Comparison of ENCODE assay signal across 8 cellular contexts in genomic region chr13:41054212-41054877, GRCh38. TPM values are rescaled to one million over a fixed set of nuclear protein-coding genes. Genes with fewer than 3 reads are reported as not detected.
A peak's percentile ranks its signal among the peaks of the same experiment; 100 is the strongest.
DNase-seq lines count a peak whose midpoint lies in the region; ATAC-seq, FAIRE-seq and TF ChIP-seq lines count a peak whose summit lies in the region.

No MANE protein-coding gene starts in this region.

- H3K4me3 Mint-ChIP-seq in activated CD4-positive, alpha-beta memory T cell treated with anti-CD3 and anti-CD28 coated beads, Interleukin-2, amount 10 ng/mL, durations not matched to agents 7 days and 5 days, result no peak overlapping the region
- no peak overlapping the region for H3K4me3 Mint-ChIP-seq in activated CD4-positive, alpha-beta memory T cell treated with anti-CD3 and anti-CD28 coated beads for 36 hours

- H3K9me3 Mint-ChIP-seq in activated CD4-positive, alpha-beta memory T cell treated with anti-CD3 and anti-CD28 coated beads, Interleukin-2, amount 10 ng/mL, durations not matched to agents 7 days and 5 days, result no peaks in the 10 kb centered on the region
- H3K9me3 Mint-ChIP-seq in activated CD4-positive, alpha-beta memory T cell treated with anti-CD3 and anti-CD28 coated beads for 36 hours, result no peaks in the 10 kb centered on the region

- no peak for FAIRE-seq in HTR-8/SVneo (lab: Jason Lieb, UNC)

- no peak overlapping the region for H3K27ac Mint-ChIP-seq in activated CD4-positive, alpha-beta memory T cell treated with anti-CD3 and anti-CD28 coated beads, Interleukin-2, amount 10 ng/mL, durations not matched to agents 7 days and 5 days
- no peak overlapping the region for H3K27ac Mint-ChIP-seq in activated CD4-positive, alpha-beta memory T cell treated with anti-CD3 and anti-CD28 coated beads for 36 hours

- H3K4me1 ChIP-seq in mucosa of descending colon (ENCODE audit: low read depth) (peaks cover 61% of the 10 kb centered on the region), vagina (peaks cover 81% of the 10 kb centered on the region)

- no peaks in the 10 kb centered on the region for H3K27me3 ChIP-seq in vagina

- H3K4me3 ChIP-seq in mucosa of descending colon (no peak overlapping the region), vagina (peak overlapping the region in 1 of 2 donors; percentile 2)

- H3K36me3 ChIP-seq in mucosa of descending colon (ENCODE audit: low read depth), result no peaks in the 10 kb centered on the region
- no peaks in the 10 kb centered on the region for H3K36me3 ChIP-seq in vagina

- intact Hi-C loops in activated CD4-positive, alpha-beta memory T cell treated with anti-CD3 and anti-CD28 coated beads for 36 hours (cut with micrococcal nuclease), result loop anchor here (1.0 kb wide), 2 partner anchors 140 to 168 kb away; partner anchors contain the start of gene KBTBD7
- intact Hi-C loops in mucosa of descending colon (cut with DNase I, micrococcal nuclease) (loop anchor here (10.0 kb wide), 1 partner anchor 130 kb away; no protein-coding TSS in a partner anchor), vagina (cut with DNase I) (loop anchor here (10.0 kb wide), 1 partner anchor 130 kb away; no protein-coding TSS in a partner anchor)

- ATAC-seq in mucosa of descending colon, result peak; percentile 86
- no peak for ATAC-seq in GM18909 (IDR thresholded peaks at IDR 0.05; ENCODE audit: poor library complexity, unreplicated experiment)

- peaks cover 6% of the 10 kb centered on the region for H3K36me3 Mint-ChIP-seq in activated CD4-positive, alpha-beta memory T cell treated with anti-CD3 and anti-CD28 coated beads, Interleukin-2, amount 10 ng/mL, durations not matched to agents 7 days and 5 days (ENCODE audit: low read depth)
- H3K36me3 Mint-ChIP-seq in activated CD4-positive, alpha-beta memory T cell treated with anti-CD3 and anti-CD28 coated beads for 36 hours, result no peaks in the 10 kb centered on the region

- no peak for TF ChIP-seq POLR2A in vagina (IDR thresholded peaks at IDR 0.05)

- no peak for TF ChIP-seq CTCF in mucosa of descending colon (IDR thresholded peaks at IDR 0.05)
- TF ChIP-seq CTCF in vagina (IDR thresholded peaks at IDR 0.05), result peak in 2 of 3 experiments; percentile 37 to 53

- peak overlapping the region; percentile 76 for H3K27ac ChIP-seq in vagina

- peak; percentile 38 for DNase-seq in activated CD4-positive, alpha-beta memory T cell treated with anti-CD3 and anti-CD28 coated beads, Interleukin-2, amount 10 ng/mL, durations not matched to agents 7 days and 5 days
- no peak for DNase-seq in activated CD4-positive, alpha-beta memory T cell treated with anti-CD3 and anti-CD28 coated beads for 36 hours
- DNase-seq in HTR-8/SVneo (ENCODE audit: insufficient read length, low spot score), result peak; percentile 21
- peak; percentile 73 for DNase-seq in SW480 (ENCODE audit: low spot score)
- DNase-seq in effector CD4-positive, alpha-beta T cell, result peak; percentile 42
- DNase-seq in mucosa of descending colon, result peak in 1 of 3 donors; percentile 87
- DNase-seq in vagina (ENCODE audit: extremely low spot score in 2 of 2), result no peak

- H3K4me1 Mint-ChIP-seq in activated CD4-positive, alpha-beta memory T cell treated with anti-CD3 and anti-CD28 coated beads, Interleukin-2, amount 10 ng/mL, durations not matched to agents 7 days and 5 days, result peaks cover 58% of the 10 kb centered on the region
- peaks cover 56% of the 10 kb centered on the region for H3K4me1 Mint-ChIP-seq in activated CD4-positive, alpha-beta memory T cell treated with anti-CD3 and anti-CD28 coated beads for 36 hours (ENCODE audit: low read depth)

- no peaks in the 10 kb centered on the region for H3K27me3 Mint-ChIP-seq in activated CD4-positive, alpha-beta memory T cell treated with anti-CD3 and anti-CD28 coated beads, Interleukin-2, amount 10 ng/mL, durations not matched to agents 7 days and 5 days
- H3K27me3 Mint-ChIP-seq in activated CD4-positive, alpha-beta memory T cell treated with anti-CD3 and anti-CD28 coated beads for 36 hours, result no peaks in the 10 kb centered on the region

- H3K9me3 ChIP-seq in mucosa of descending colon (no peaks in the 10 kb centered on the region), vagina (no peaks in the 10 kb centered on the region)

- POLR2A ChIA-PET in activated CD4-positive, alpha-beta memory T cell treated with anti-CD3 and anti-CD28 coated beads, Interleukin-2, amount 10 ng/mL, durations not matched to agents 7 days and 5 days (lab: Charles Lee), result interaction anchor here (0.7 to 11.9 kb wide), 5 partner anchors 37 to 133 kb away, joined by 3 to 147 read pairs (median 4); partner anchors contain the start of gene ELF1
- POLR2A ChIA-PET in activated CD4-positive, alpha-beta memory T cell treated with anti-CD3 and anti-CD28 coated beads for 36 hours (lab: Charles Lee), result no interaction called here

- CTCF ChIA-PET in activated CD4-positive, alpha-beta memory T cell treated with anti-CD3 and anti-CD28 coated beads, Interleukin-2, amount 10 ng/mL, durations not matched to agents 7 days and 5 days (lab: Charles Lee), result interaction anchor here (0.9 to 3.9 kb wide), 27 partner anchors 9 to 245 kb away, joined by 3 to 28 read pairs (median 5); partner anchors contain the start of gene ELF1
- CTCF ChIA-PET in activated CD4-positive, alpha-beta memory T cell treated with anti-CD3 and anti-CD28 coated beads for 36 hours (lab: Charles Lee), result interaction anchor here (0.6 to 4.1 kb wide), 38 partner anchors 10 to 292 kb away, joined by 3 to 38 read pairs (median 4); partner anchors contain the start of genes ELF1, MTRF1 and SLC25A15

RNA-seq across cellular contexts. Expression of gene WBP4, which starts 7.0 kb away (rescaled TPM):
- 1 to 10 TPM; 9.0 to 9.3 TPM for total RNA-seq in activated CD4-positive, alpha-beta memory T cell treated with anti-CD3 and anti-CD28 coated beads, Interleukin-2, amount 10 ng/mL, durations not matched to agents 7 days and 5 days
- 10 to 100 TPM; 12.6 to 13.5 TPM for total RNA-seq in activated CD4-positive, alpha-beta memory T cell treated with anti-CD3 and anti-CD28 coated beads for 36 hours
- total RNA-seq in mucosa of descending colon (10 to 100 TPM in 1 of 3 donors, 1 to 10 TPM in 2; 6.4 to 11.4 (median 6.4) TPM), vagina (13.5 TPM)

RNA-seq across cellular contexts. Expression of gene ELF1, which starts 35.2 kb away (rescaled TPM):
- 100 to 1,000 TPM; 159 to 169 TPM for total RNA-seq in activated CD4-positive, alpha-beta memory T cell treated with anti-CD3 and anti-CD28 coated beads, Interleukin-2, amount 10 ng/mL, durations not matched to agents 7 days and 5 days
- total RNA-seq in activated CD4-positive, alpha-beta memory T cell treated with anti-CD3 and anti-CD28 coated beads for 36 hours, result 10 to 100 TPM; 70.8 to 71.2 TPM
- 100 to 1,000 TPM in 1 of 3 donors, 10 to 100 TPM in 2; 80.2 to 111 (median 96.8) TPM for total RNA-seq in mucosa of descending colon
- total RNA-seq in vagina, result 101 TPM

Comparison
In these comparisons a context has a peak if more than half of its experiments do, and no peak if none do; other contexts are left out.
1. DNase-seq: peak in activated CD4-positive, alpha-beta memory T cell treated with anti-CD3 and anti-CD28 coated beads, Interleukin-2, amount 10 ng/mL, durations not matched to agents 7 days and 5 days (single experiment), HTR-8/SVneo (single experiment), SW480 (single experiment) and effector CD4-positive, alpha-beta T cell (single experiment); none in activated CD4-positive, alpha-beta memory T cell treated with anti-CD3 and anti-CD28 coated beads for 36 hours (single experiment) and vagina (0 of 2).